Comparison of ENCODE assay signal across 14 cellular contexts in genomic region chr16:84765606-84766580, GRCh38. TPM values are rescaled to one million over a fixed set of nuclear protein-coding genes. Genes with fewer than 3 reads are reported as not detected.
DNase-seq lines count a peak whose midpoint lies in the region; ATAC-seq, FAIRE-seq and TF ChIP-seq lines count a peak whose summit lies in the region.
"Had no signal": no experiment of that assay in that cellular context is flagged by ENCODE, and none has a peak within 500 bp of the region (broad histone marks: within the 10 kb centered on the region; RNA-seq: fewer than 3 reads in every experiment).

No MANE protein-coding gene starts in this region.

- H3K9me3 Mint-ChIP-seq in activated T-cell treated with anti-CD3 and anti-CD28 coated beads, Interleukin-2, amount 50 U/mL, for 72 hours: no peaks in the 10 kb centered on the region
- no peaks in the 10 kb centered on the region for H3K9me3 Mint-ChIP-seq in T-cell
- H3K9me3 Mint-ChIP-seq in stimulated activated effector memory CD8-positive, alpha-beta T cell treated with anti-CD3 and anti-CD28 coated beads, Interleukin-12 subunit alpha, Interleukin-12 subunit beta, amount 100 ng/mL, for 72 hours: no peaks in the 10 kb centered on the region

- H2AFZ ChIP-seq in H1 (ENCODE audit: low read length): no peak overlapping the region

- peak; percentile 26 to 27 for DNase-seq in activated T-cell treated with anti-CD3 and anti-CD28 coated beads, Interleukin-2, amount 50 U/mL, for 72 hours
- no peak for DNase-seq in activated T-cell treated with anti-CD3 and anti-CD28 coated beads, Interleukin-2, amount 50 U/mL, for 48 hours
- DNase-seq in T-cell: peak in 17 of 34 experiments; percentile 9 to 41 (median 23)
- DNase-seq in H1 (ENCODE audit: low read depth in 1 of 2, low spot score in 2 of 2): no peak
- no peak for DNase-seq in stimulated activated effector memory CD8-positive, alpha-beta T cell treated with anti-CD3 and anti-CD28 coated beads, Interleukin-12 subunit alpha, Interleukin-12 subunit beta, amount 100 ng/mL, for 72 hours (ENCODE audit: low spot score in 2 of 2)
- DNase-seq in SHP77 (lab: John Stamatoyannopoulos, UW): no peak
- no peak for DNase-seq in pancreas
- DNase-seq: activated CD4-positive, CD25-positive, alpha-beta regulatory T cell; ovary; testis had no signal

- H3K9ac ChIP-seq in H1 (replicated peaks in 1 of 4; ENCODE audit: extremely low read depth in 1 of 4, low read depth in 3 of 4, low read length in 3 of 4): no peak overlapping the region

- no peaks in the 10 kb centered on the region for H3K23me2 ChIP-seq in H1 (ENCODE audit: low read depth, low read length)

- H3K36me3 ChIP-seq in H1 (ENCODE audit: control insufficient read depth in 2 of 4, insufficient read depth in 4 of 4, low read length in 3 of 4): peaks cover 14 to 76% (median 63%) of the 10 kb centered on the region in 4 experiments; a peak in 7 of 8 replicates
- H3K36me3 ChIP-seq in pancreas: peaks cover 0 to 46% (median 12%) of the 10 kb centered on the region in 3 donors
- H3K36me3 ChIP-seq: ovary had no signal

- 95% methylated on average over 17 of the region's 17 CpGs; no CpG with 5 or more reads in 1 of the 2 experiments for WGBS in H1 (ENCODE audit: extremely low coverage in 1 of 2, insufficient coverage in 1 of 2, insufficient read length in 1 of 2, insufficient replicate concordance in 2 of 2, low coverage in 1 of 2, low lambda C conversion rate in 2 of 2, missing lambda C conversion rate in 1 of 2), 2 experiments
- 89% methylated on average over 17 of the region's 17 CpGs for WGBS in pancreas, 2 donors

- H3K18ac ChIP-seq in H1 (ENCODE audit: extremely low read depth, low read length): no peak overlapping the region

- peaks cover 0 to 38% of the 10 kb centered on the region in 2 experiments; a peak in 2 of 4 replicates for H3K79me2 ChIP-seq in H1 (ENCODE audit: control insufficient read depth in 1 of 2, insufficient read depth in 2 of 2, low read length in 2 of 2)

- H2BK15ac ChIP-seq in H1 (ENCODE audit: low read length): no peak overlapping the region

- no peak overlapping the region for H2BK20ac ChIP-seq in H1 (ENCODE audit: low read length)

- no peak overlapping the region for H4K8ac ChIP-seq in H1 (ENCODE audit: extremely low read depth, insufficient read depth, low read length)

- no peak overlapping the region for H2BK12ac ChIP-seq in H1 (ENCODE audit: low read depth, low read length)

- H3K14ac ChIP-seq in H1 (ENCODE audit: insufficient read length): no peak overlapping the region

- no peak overlapping the region for H4K5ac ChIP-seq in H1 (ENCODE audit: insufficient read length, low read depth, low read length)

- H3K79me1 ChIP-seq in H1 (ENCODE audit: low read depth, low read length): peaks cover 4% of the 10 kb centered on the region

- POLR2A ChIA-PET in T-cell (lab: Charles Lee): no interaction called here
- POLR2A ChIA-PET in H1 (lab: Charles Lee; ENCODE audit: partially characterized antibody): interaction anchor here (0.9 kb wide), 1 partner anchor 12 kb away, joined by 4 read pairs; no protein-coding TSS in a partner anchor

- FAIRE-seq in H1 (lab: Jason Lieb, UNC): no peak
- no peak for FAIRE-seq in pancreas (lab: Jason Lieb, UNC)
- FAIRE-seq: frontal cortex, HTR-8/SVneo had no signal

- peaks cover 56% of the 10 kb centered on the region for H3K4me1 Mint-ChIP-seq in activated T-cell treated with anti-CD3 and anti-CD28 coated beads, Interleukin-2, amount 50 U/mL, for 72 hours (ENCODE audit: low read depth)
- H3K4me1 Mint-ChIP-seq in T-cell: peaks cover 33 to 71% (median 63%) of the 10 kb centered on the region in 3 donors
- peaks cover 52% of the 10 kb centered on the region for H3K4me1 Mint-ChIP-seq in stimulated activated effector memory CD8-positive, alpha-beta T cell treated with anti-CD3 and anti-CD28 coated beads, Interleukin-12 subunit alpha, Interleukin-12 subunit beta, amount 100 ng/mL, for 72 hours

- no peak overlapping the region; the same call in 1 of the 2 replicates for H2BK5ac ChIP-seq in H1 (ENCODE audit: low read depth, low read length)

- no peak overlapping the region for H2AK5ac ChIP-seq in H1 (ENCODE audit: low read depth, low read length)

- H3K4me3 Mint-ChIP-seq in activated T-cell treated with anti-CD3 and anti-CD28 coated beads, Interleukin-2, amount 50 U/mL, for 72 hours: peak overlapping the region; percentile 3 to 59
- peak overlapping the region in 2 of 3 donors; percentile 53 to 72 for H3K4me3 Mint-ChIP-seq in T-cell
- peak overlapping the region; percentile 49 for H3K4me3 Mint-ChIP-seq in stimulated activated effector memory CD8-positive, alpha-beta T cell treated with anti-CD3 and anti-CD28 coated beads, Interleukin-12 subunit alpha, Interleukin-12 subunit beta, amount 100 ng/mL, for 72 hours

- TF ChIP-seq EP300 in H1 (IDR thresholded peaks at IDR 0.05; ENCODE audit: borderline replicate concordance in 1 of 2, low read depth in 2 of 2, low read length in 2 of 2): no peak

- H3K27me3 ChIP-seq in H1 (replicated peaks in 1 of 4; ENCODE audit: control insufficient read depth in 3 of 4, extremely low read depth in 1 of 4, insufficient read depth in 3 of 4, low read length in 3 of 4): no peaks in the 10 kb centered on the region
- H3K27me3 ChIP-seq in pancreas: no peaks in the 10 kb centered on the region
- H3K27me3 ChIP-seq: ovary, testis had no signal

- intact Hi-C loops in pancreas (cut with DNase I): loop anchor here in 1 of 3 donors (10.0 kb wide), 1 partner anchor 189 kb away; no protein-coding TSS in a partner anchor

- CTCF ChIA-PET in T-cell (lab: Charles Lee) (interaction anchor here (0.7 to 1.6 kb wide), 3 partner anchors 11 to 14 kb away, joined by 3 to 5 read pairs (median 5); no protein-coding TSS in a partner anchor), H1 (lab: Charles Lee; ENCODE audit: partially characterized antibody) (interaction anchor here (2.0 to 3.8 kb wide), 3 partner anchors 12 to 205 kb away, joined by 7 to 27 read pairs (median 7); no protein-coding TSS in a partner anchor)

- ATAC-seq in activated T-cell treated with anti-CD3 and anti-CD28 coated beads, Interleukin-2, amount 50 U/mL, for 72 hours (replicated peaks in 1 of 2): peak; percentile 78 to 90
- peak in 3 of 4 experiments; percentile 62 to 73 (median 67) for ATAC-seq in T-cell (replicated peaks in 1 of 4)
- ATAC-seq in stimulated activated effector memory CD8-positive, alpha-beta T cell treated with anti-CD3 and anti-CD28 coated beads, Interleukin-12 subunit alpha, Interleukin-12 subunit beta, amount 100 ng/mL, for 72 hours: peak; percentile 71
- ATAC-seq in HG02870 (IDR thresholded peaks at IDR 0.05; ENCODE audit: unreplicated experiment): no peak
- no peak for ATAC-seq in pancreas
- ATAC-seq: SK-N-SH treated with all-trans-retinoic acid at 6 μM for 48 hours had no signal

- no peak for TF ChIP-seq RAD21 in H1 (IDR thresholded peaks at IDR 0.05 in 1 of 2, conservative IDR thresholded peaks at IDR 0.05 in 1 of 2; ENCODE audit: low read depth in 2 of 2, low read length in 2 of 2)

- peak overlapping the region; percentile 69 for H3K27ac Mint-ChIP-seq in activated T-cell treated with anti-CD3 and anti-CD28 coated beads, Interleukin-2, amount 50 U/mL, for 72 hours
- peak overlapping the region; percentile 90 to 96 for H3K27ac Mint-ChIP-seq in T-cell
- peak overlapping the region; percentile 66 for H3K27ac Mint-ChIP-seq in stimulated activated effector memory CD8-positive, alpha-beta T cell treated with anti-CD3 and anti-CD28 coated beads, Interleukin-12 subunit alpha, Interleukin-12 subunit beta, amount 100 ng/mL, for 72 hours

- H3K27ac ChIP-seq in H1 (ENCODE audit: low read depth, low read length): peak overlapping the region; percentile 20; the same call in 1 of the 2 replicates
- H3K27ac ChIP-seq in pancreas: no peak overlapping the region

- H2BK120ac ChIP-seq in H1 (replicated peaks; ENCODE audit: low read depth, low read length): no peak overlapping the region

- H3K4me3 ChIP-seq in H1 (ENCODE audit: extremely low read depth in 1 of 4, insufficient read depth in 2 of 4, low read depth in 3 of 4, low read length in 4 of 4) (no peak overlapping the region), pancreas (no peak overlapping the region)
- H3K4me3 ChIP-seq: ovary, testis had no signal

- H3K4ac ChIP-seq in H1 (replicated peaks; ENCODE audit: insufficient read length, low read depth, low read length): no peak overlapping the region

- H4K91ac ChIP-seq in H1 (replicated peaks; ENCODE audit: insufficient read length, low read length): no peak overlapping the region

- no peak overlapping the region for H3K4me2 ChIP-seq in H1 (ENCODE audit: insufficient read depth in 1 of 2, low read depth in 2 of 2, low read length in 2 of 2)

- H3K36me3 Mint-ChIP-seq in activated T-cell treated with anti-CD3 and anti-CD28 coated beads, Interleukin-2, amount 50 U/mL, for 72 hours (ENCODE audit: insufficient read depth in 2 of 2): peaks cover 21 to 49% of the 10 kb centered on the region in 2 donors
- peaks cover 77% of the 10 kb centered on the region for H3K36me3 Mint-ChIP-seq in T-cell
- peaks cover 100% of the 10 kb centered on the region for H3K36me3 Mint-ChIP-seq in stimulated activated effector memory CD8-positive, alpha-beta T cell treated with anti-CD3 and anti-CD28 coated beads, Interleukin-12 subunit alpha, Interleukin-12 subunit beta, amount 100 ng/mL, for 72 hours

- no peaks in the 10 kb centered on the region for H3K9me3 ChIP-seq in H1 (ENCODE audit: insufficient read depth in 2 of 2, low read depth in 1 of 2, low read length in 1 of 2)
- no peaks in the 10 kb centered on the region for H3K9me3 ChIP-seq in pancreas
- H3K9me3 ChIP-seq: ovary, testis had no signal

- TF ChIP-seq CTCF in H1 (IDR thresholded peaks at IDR 0.05; ENCODE audit: control extremely low read depth in 1 of 3, insufficient read depth in 1 of 3, low read depth in 1 of 3, low read length in 3 of 3): no peak
- no peak for TF ChIP-seq CTCF in pancreas (IDR thresholded peaks at IDR 0.05)

- H3K56ac ChIP-seq in H1 (replicated peaks; ENCODE audit: insufficient read length, low read depth, low read length): no peak overlapping the region

- peaks cover 6 to 19% of the 10 kb centered on the region in 2 experiments for H4K20me1 ChIP-seq in H1 (replicated peaks in 1 of 2; ENCODE audit: control insufficient read depth in 1 of 2, insufficient read depth in 2 of 2, low read length in 2 of 2)

- no peak; a peak in 1 of 3 replicates for TF ChIP-seq POLR2A in H1 (IDR thresholded peaks at IDR 0.05; ENCODE audit: control extremely low read depth in 1 of 2, low read depth in 2 of 2, low read length in 2 of 2)

- no peaks in the 10 kb centered on the region for H3K4me1 ChIP-seq in H1 (replicated peaks in 1 of 4; ENCODE audit: control insufficient read depth in 3 of 4, insufficient read depth in 4 of 4, low read length in 3 of 4)
- H3K4me1 ChIP-seq in pancreas: no peaks in the 10 kb centered on the region

- H3K27me3 Mint-ChIP-seq in activated T-cell treated with anti-CD3 and anti-CD28 coated beads, Interleukin-2, amount 50 U/mL, for 72 hours (ENCODE audit: low read depth): no peaks in the 10 kb centered on the region
- H3K27me3 Mint-ChIP-seq in T-cell: no peaks in the 10 kb centered on the region

- H3K23ac ChIP-seq in H1 (ENCODE audit: insufficient read length): no peak overlapping the region

RNA-seq across cellular contexts. Expression of gene CRISPLD2, which starts 53.9 kb away (rescaled TPM):
- under 1 TPM; 0.38 to 0.51 TPM for total RNA-seq in activated T-cell treated with anti-CD3 and anti-CD28 coated beads, Interleukin-2, amount 50 U/mL, for 72 hours
- total RNA-seq in T-cell (1 to 10 TPM in 4 of 5 donors, under 1 TPM in 1; 0.76 to 2.8 (median 1.8) TPM), pancreas (10 to 100 TPM in 4 of 6 donors, 1 to 10 TPM in 2; 4.1 to 40.2 (median 18.2) TPM)
- 5.1 and 6.4 TPM in 2 replicates for total RNA-seq in H1 (2021; fragmentation: NEBNext Ultra II Directional; extraction: Animal tissue kit (Norgen Biotek cat#: 25700))
- polyA plus RNA-seq in H1 (2011; rRNA removed) (2.7 and 3.6 TPM in 2 replicates), pancreas (10 to 100 TPM in 1 of 2 donors, 1 to 10 TPM in 1; 6.7 to 11.5 TPM)
- 3.5 TPM for polyA plus RNA-seq in H1 (2011; cell fraction: cytosol; rRNA removed)
- polyA plus RNA-seq in H1 (2011; cell fraction: nucleus; rRNA removed): 5.6 TPM
- polyA plus RNA-seq in H1 (2012, experiment 1 of 2): 3.2 to 4.7 TPM (median 4.0 TPM) in 4 replicates
- 2.0 TPM for polyA plus RNA-seq in H1 (2012, experiment 2 of 2)
- polyA plus RNA-seq in H1 (2013, experiment 1 of 2): 6.6 TPM
- 6.2 TPM for polyA plus RNA-seq in H1 (2013, experiment 2 of 2)
- polyA minus RNA-seq in H1 (2011; rRNA and poly(A)+ RNA removed): 4.0 and 7.3 TPM in 2 replicates
- 4.4 TPM for polyA minus RNA-seq in H1 (2011; cell fraction: cytosol; rRNA and poly(A)+ RNA removed)
- 4.8 TPM for polyA minus RNA-seq in H1 (2011; cell fraction: nucleus; rRNA and poly(A)+ RNA removed)

Comparison
In these comparisons a context has a peak if more than half of its experiments do, and no peak if none do; other contexts are left out.
1. DNase-seq: peak in activated T-cell treated with anti-CD3 and anti-CD28 coated beads, Interleukin-2, amount 50 U/mL, for 72 hours (2 of 2); none in activated T-cell treated with anti-CD3 and anti-CD28 coated beads, Interleukin-2, amount 50 U/mL, for 48 hours (0 of 2), H1 (0 of 2), stimulated activated effector memory CD8-positive, alpha-beta T cell treated with anti-CD3 and anti-CD28 coated beads, Interleukin-12 subunit alpha, Interleukin-12 subunit beta, amount 100 ng/mL, for 72 hours (0 of 2), SHP77 (0 of 2) and pancreas (0 of 6).
2. ATAC-seq: peak in activated T-cell treated with anti-CD3 and anti-CD28 coated beads, Interleukin-2, amount 50 U/mL, for 72 hours (2 of 2), T-cell (3 of 4) and stimulated activated effector memory CD8-positive, alpha-beta T cell treated with anti-CD3 and anti-CD28 coated beads, Interleukin-12 subunit alpha, Interleukin-12 subunit beta, amount 100 ng/mL, for 72 hours (single experiment); none in HG02870 (single experiment) and pancreas (0 of 4).
3. Peak in every context shown above with its lines, with median percentiles within 50 percentile points of each other: H3K27ac Mint-ChIP-seq and H3K4me3 Mint-ChIP-seq.